ENCODE assay signal across 1 cellular context in genomic region chr5:78757269-78758053, GRCh38.
TF ChIP-seq lines count a peak whose summit lies in the region.

No MANE protein-coding gene starts in this region.

TF ChIP-seq in HEK293, 187 proteins besides CTCF, POLR2A, EP300 and RAD21 (continued from another document):
- no peak for TF ChIP-seq ZSCAN4 (tag by site-specific recombination; IDR thresholded peaks at IDR 0.05)
- TF ChIP-seq ZNF239 (tag by site-specific recombination; IDR thresholded peaks at IDR 0.05) = no peak
- TF ChIP-seq ZIC2 (tag by site-specific recombination; IDR thresholded peaks at IDR 0.05) = no peak
- no peak for TF ChIP-seq ZNF558 (tag by site-specific recombination; IDR thresholded peaks at IDR 0.05)
- 0 out of 2 replicates have a peak, but pooled peaks have one; percentile 35 for TF ChIP-seq PATZ1 (tag by site-specific recombination; IDR thresholded peaks at IDR 0.05)
- TF ChIP-seq ZNF777 (tag by site-specific recombination; IDR thresholded peaks at IDR 0.05; ENCODE audit: borderline replicate concordance) = no peak
